28 cellular contexts compared by ENCODE assay signal in genomic region chr17:67557052-67557845, GRCh38.
DNase-seq lines count a peak whose midpoint lies in the region; ATAC-seq and TF ChIP-seq lines count a peak whose summit lies in the region.
"Had no signal": no experiment of that assay in that cellular context is flagged by ENCODE, and none has a peak within 500 bp of the region (broad histone marks: within the 10 kb centered on the region; RNA-seq: fewer than 3 reads in every experiment).

No MANE protein-coding gene starts in this region.

- H3K9me3 Mint-ChIP-seq in CD4-positive, alpha-beta memory T cell, result peaks cover 0 to 13% (median 5%) of the 10 kb centered on the region in 8 donors
- H3K9me3 Mint-ChIP-seq in central memory CD8-positive, alpha-beta T cell, result peaks cover 12% of the 10 kb centered on the region
- peaks cover 4% of the 10 kb centered on the region for H3K9me3 Mint-ChIP-seq in mesothelial cell of epicardium
- peaks cover 3 to 8% of the 10 kb centered on the region in 2 donors for H3K9me3 Mint-ChIP-seq in stimulated activated naive B cell treated with anti-CD40 and anti-IgM and Interleukin-4, amounts not matched to agents 10 μg/mL and 1 μg/mL and 100 μg/mL, for 72 hours
- H3K9me3 Mint-ChIP-seq in activated CD4-positive, alpha-beta memory T cell treated with anti-CD3 and anti-CD28 coated beads, Interleukin-2, amount 10 ng/mL, durations not matched to agents 7 days and 5 days, result no peaks in the 10 kb centered on the region
- H3K9me3 Mint-ChIP-seq: dendritic cell treated with granulocyte-macrophage colony-stimulating factor and Interleukin-4, amounts not matched to agents 40 ng/mL and 50 ng/mL, for 4 days; nephron had no signal

- H3F3A ChIP-seq in GM23248 (ENCODE audit: insufficient read depth), result peaks cover 16% of the 10 kb centered on the region

- WGBS in GM23248 (ENCODE audit: low coverage in 1 of 2, low lambda C conversion rate in 2 of 2, missing lambda C conversion rate in 2 of 2), 2 experiments, result 86 to 88% methylated on average over 11 of the region's 11 CpGs

- H3K4me1 ChIP-seq in CD4-positive, alpha-beta memory T cell (ENCODE audit: insufficient read depth, low read length), result no peaks in the 10 kb centered on the region
- peaks cover 15% of the 10 kb centered on the region for H3K4me1 ChIP-seq in GM23248 (ENCODE audit: insufficient read depth)
- H3K4me1 ChIP-seq: BLaER1, gastrocnemius medialis, left lung, upper lobe of right lung had no signal

- H3K4me3 ChIP-seq in CD4-positive, alpha-beta memory T cell (ENCODE audit: low read length in 2 of 2), result no peak overlapping the region
- no peak overlapping the region for H3K4me3 ChIP-seq in GM23248
- H3K4me3 ChIP-seq: BLaER1, gastrocnemius medialis, left lung, ovary, upper lobe of right lung had no signal

- no peaks in the 10 kb centered on the region for H3K9me3 ChIP-seq in CD4-positive, alpha-beta memory T cell (ENCODE audit: control insufficient read depth in 1 of 2, low read length in 2 of 2)
- H3K9me3 ChIP-seq in GM23248 (ENCODE audit: low read depth), result no peaks in the 10 kb centered on the region
- H3K9me3 ChIP-seq: gastrocnemius medialis, left lung, ovary, upper lobe of right lung had no signal

- no peak overlapping the region for H3K27ac ChIP-seq in CD4-positive, alpha-beta memory T cell (ENCODE audit: low read depth, low read length)
- peak overlapping the region; percentile 83 for H3K27ac ChIP-seq in GM23248
- H3K27ac ChIP-seq: BLaER1, gastrocnemius medialis, left lung, ovary, upper lobe of right lung had no signal

- H3K9ac ChIP-seq in GM23248, result peak overlapping the region; percentile 60; the same call in 1 of the 2 replicates
- H3K9ac ChIP-seq: BLaER1 had no signal

- no peak overlapping the region for H3K4me2 ChIP-seq in GM23248 (ENCODE audit: unreplicated experiment)
- H3K4me2 ChIP-seq: BLaER1 had no signal

- H3K79me2 ChIP-seq in GM23248 (ENCODE audit: insufficient read depth), result no peaks in the 10 kb centered on the region

- intact Hi-C loops in CD4-positive, alpha-beta memory T cell (cut with micrococcal nuclease), result no loop called here

- no peak overlapping the region for H3K4me3 Mint-ChIP-seq in CD4-positive, alpha-beta memory T cell
- no peak overlapping the region for H3K4me3 Mint-ChIP-seq in central memory CD8-positive, alpha-beta T cell
- no peak overlapping the region for H3K4me3 Mint-ChIP-seq in mesothelial cell of epicardium
- no peak overlapping the region for H3K4me3 Mint-ChIP-seq in stimulated activated naive B cell treated with anti-CD40 and anti-IgM and Interleukin-4, amounts not matched to agents 10 μg/mL and 1 μg/mL and 100 μg/mL, for 72 hours
- H3K4me3 Mint-ChIP-seq in activated CD4-positive, alpha-beta memory T cell treated with anti-CD3 and anti-CD28 coated beads, Interleukin-2, amount 10 ng/mL, durations not matched to agents 7 days and 5 days, result no peak overlapping the region
- H3K4me3 Mint-ChIP-seq: activated CD4-positive, alpha-beta memory T cell treated with anti-CD3 and anti-CD28 coated beads for 36 hours; dendritic cell treated with granulocyte-macrophage colony-stimulating factor and Interleukin-4, amounts not matched to agents 40 ng/mL and 50 ng/mL, for 4 days; nephron had no signal

- no peak for TF ChIP-seq CTCF in mesothelial cell of epicardium (IDR thresholded peaks at IDR 0.05; ENCODE audit: unreplicated experiment)

- POLR2A ChIA-PET in CD4-positive, alpha-beta memory T cell (lab: Charles Lee; ENCODE audit: partially characterized antibody), result no interaction called here
- POLR2A ChIA-PET in activated CD4-positive, alpha-beta memory T cell treated with anti-CD3 and anti-CD28 coated beads, Interleukin-2, amount 10 ng/mL, durations not matched to agents 7 days and 5 days (lab: Charles Lee), result no interaction called here

- no peak overlapping the region for H2AFZ ChIP-seq in GM23248

- H3K27me3 ChIP-seq in CD4-positive, alpha-beta memory T cell (ENCODE audit: insufficient read depth, low read length), result no peaks in the 10 kb centered on the region
- no peaks in the 10 kb centered on the region for H3K27me3 ChIP-seq in GM23248 (replicated peaks; ENCODE audit: insufficient read depth)
- H3K27me3 ChIP-seq: BLaER1, gastrocnemius medialis, left lung, ovary, upper lobe of right lung had no signal

- in situ Hi-C loops in GM23248 (cut with MboI), result no loop called here

- DNase-seq in CD4-positive, alpha-beta memory T cell, result no peak
- DNase-seq in GM23248 (no peak), mesothelial cell of epicardium (ENCODE audit: low spot score in 2 of 2, unreplicated experiment in 2 of 2) (no peak), NCI-H526 treated with DMSO at 0.1 percent for 48 hours (lab: John Stamatoyannopoulos, UW) (no peak)
- no peak for DNase-seq in central memory CD8-positive, alpha-beta T cell (ENCODE audit: low spot score in 2 of 2)
- no peak for DNase-seq in stimulated activated naive B cell treated with anti-CD40 and anti-IgM and Interleukin-4, amounts not matched to agents 10 μg/mL and 1 μg/mL and 100 μg/mL, for 72 hours
- DNase-seq in activated CD4-positive, alpha-beta memory T cell treated with anti-CD3 and anti-CD28 coated beads, Interleukin-2, amount 10 ng/mL, durations not matched to agents 7 days and 5 days, result no peak
- DNase-seq: activated CD4-positive, alpha-beta memory T cell treated with anti-CD3 and anti-CD28 coated beads for 36 hours; activated CD4-positive, CD25-positive, alpha-beta regulatory T cell; activated T-cell treated with anti-CD3 and anti-CD28 coated beads, Interleukin-2, amount 50 U/mL, for 1 hour; DMS79 treated with DMSO at 0.1 percent for 48 hours; gastrocnemius medialis; GF-D8; hippocampal formation; KBM-7; left lung; NCI-H1105 treated with DMSO at 0.1 percent for 48 hours; NCI-H2029; NCI-H2227 treated with DMSO at 0.1 percent for 48 hours; NCI-H69; ovary; retina; SW 1271; T1000; upper lobe of right lung had no signal

- no peaks in the 10 kb centered on the region for H3K27me3 Mint-ChIP-seq in CD4-positive, alpha-beta memory T cell
- no peaks in the 10 kb centered on the region for H3K27me3 Mint-ChIP-seq in central memory CD8-positive, alpha-beta T cell
- no peaks in the 10 kb centered on the region for H3K27me3 Mint-ChIP-seq in mesothelial cell of epicardium (ENCODE audit: low read depth)
- no peaks in the 10 kb centered on the region for H3K27me3 Mint-ChIP-seq in stimulated activated naive B cell treated with anti-CD40 and anti-IgM and Interleukin-4, amounts not matched to agents 10 μg/mL and 1 μg/mL and 100 μg/mL, for 72 hours
- no peaks in the 10 kb centered on the region for H3K27me3 Mint-ChIP-seq in activated CD4-positive, alpha-beta memory T cell treated with anti-CD3 and anti-CD28 coated beads, Interleukin-2, amount 10 ng/mL, durations not matched to agents 7 days and 5 days
- H3K27me3 Mint-ChIP-seq: activated CD4-positive, alpha-beta memory T cell treated with anti-CD3 and anti-CD28 coated beads for 36 hours had no signal

- H3K9me2 ChIP-seq in GM23248 (ENCODE audit: insufficient read depth), result no peaks in the 10 kb centered on the region

- H3K4me1 Mint-ChIP-seq in CD4-positive, alpha-beta memory T cell, result peaks cover 2 to 12% (median 7%) of the 10 kb centered on the region in 4 donors
- peaks cover 22% of the 10 kb centered on the region for H3K4me1 Mint-ChIP-seq in central memory CD8-positive, alpha-beta T cell
- H3K4me1 Mint-ChIP-seq in mesothelial cell of epicardium, result peaks cover 19% of the 10 kb centered on the region
- H3K4me1 Mint-ChIP-seq in stimulated activated naive B cell treated with anti-CD40 and anti-IgM and Interleukin-4, amounts not matched to agents 10 μg/mL and 1 μg/mL and 100 μg/mL, for 72 hours, result no peaks in the 10 kb centered on the region
- H3K4me1 Mint-ChIP-seq in activated CD4-positive, alpha-beta memory T cell treated with anti-CD3 and anti-CD28 coated beads, Interleukin-2, amount 10 ng/mL, durations not matched to agents 7 days and 5 days, result no peaks in the 10 kb centered on the region

- H4K20me1 ChIP-seq in GM23248 (ENCODE audit: insufficient read depth), result no peaks in the 10 kb centered on the region
- H4K20me1 ChIP-seq: BLaER1 had no signal

- CTCF ChIA-PET in CD4-positive, alpha-beta memory T cell (lab: Charles Lee; ENCODE audit: partially characterized antibody), result interaction anchor here (1.0 to 1.1 kb wide), 2 partner anchors 56 to 182 kb away, joined by 3 read pairs; no protein-coding TSS in a partner anchor
- CTCF ChIA-PET in activated CD4-positive, alpha-beta memory T cell treated with anti-CD3 and anti-CD28 coated beads, Interleukin-2, amount 10 ng/mL, durations not matched to agents 7 days and 5 days (lab: Charles Lee), result no interaction called here

- H3K27ac Mint-ChIP-seq in CD4-positive, alpha-beta memory T cell, result peak overlapping the region in 4 of 7 donors; percentile 18 to 55 (median 44)
- peak overlapping the region; percentile 37 for H3K27ac Mint-ChIP-seq in central memory CD8-positive, alpha-beta T cell (ENCODE audit: low read depth)
- peak overlapping the region; percentile 83 for H3K27ac Mint-ChIP-seq in mesothelial cell of epicardium
- H3K27ac Mint-ChIP-seq in stimulated activated naive B cell treated with anti-CD40 and anti-IgM and Interleukin-4, amounts not matched to agents 10 μg/mL and 1 μg/mL and 100 μg/mL, for 72 hours, result no peak overlapping the region
- H3K27ac Mint-ChIP-seq in activated CD4-positive, alpha-beta memory T cell treated with anti-CD3 and anti-CD28 coated beads, Interleukin-2, amount 10 ng/mL, durations not matched to agents 7 days and 5 days, result no peak overlapping the region
- H3K27ac Mint-ChIP-seq: activated CD4-positive, alpha-beta memory T cell treated with anti-CD3 and anti-CD28 coated beads for 36 hours; dendritic cell treated with granulocyte-macrophage colony-stimulating factor and Interleukin-4, amounts not matched to agents 40 ng/mL and 50 ng/mL, for 4 days had no signal

- ATAC-seq in central memory CD8-positive, alpha-beta T cell (replicated peaks; ENCODE audit: extremely low read depth, poor library complexity, severe bottlenecking), result no peak
- no peak for ATAC-seq in stimulated activated naive B cell treated with anti-CD40 and anti-IgM and Interleukin-4, amounts not matched to agents 10 μg/mL and 1 μg/mL and 100 μg/mL, for 72 hours (replicated peaks)
- ATAC-seq: gastrocnemius medialis, left lung, upper lobe of right lung had no signal

- peaks cover 4% of the 10 kb centered on the region for H3K36me3 ChIP-seq in CD4-positive, alpha-beta memory T cell (ENCODE audit: insufficient read depth, low read length)
- H3K36me3 ChIP-seq in GM23248 (ENCODE audit: low read depth), result no peaks in the 10 kb centered on the region
- H3K36me3 ChIP-seq: gastrocnemius medialis, left lung, ovary, upper lobe of right lung had no signal

- peaks cover 49 to 50% of the 10 kb centered on the region in 2 donors for H3K36me3 Mint-ChIP-seq in CD4-positive, alpha-beta memory T cell
- H3K36me3 Mint-ChIP-seq in central memory CD8-positive, alpha-beta T cell (ENCODE audit: insufficient read depth), result peaks cover 33% of the 10 kb centered on the region
- peaks cover 4% of the 10 kb centered on the region for H3K36me3 Mint-ChIP-seq in mesothelial cell of epicardium
- H3K36me3 Mint-ChIP-seq in stimulated activated naive B cell treated with anti-CD40 and anti-IgM and Interleukin-4, amounts not matched to agents 10 μg/mL and 1 μg/mL and 100 μg/mL, for 72 hours, result peaks cover 17 to 24% of the 10 kb centered on the region in 2 donors
- peaks cover 6% of the 10 kb centered on the region for H3K36me3 Mint-ChIP-seq in activated CD4-positive, alpha-beta memory T cell treated with anti-CD3 and anti-CD28 coated beads, Interleukin-2, amount 10 ng/mL, durations not matched to agents 7 days and 5 days (ENCODE audit: low read depth)

Comparison
In these comparisons a context has a peak if more than half of its experiments do, and no peak if none do; other contexts are left out.
1. H3K27ac Mint-ChIP-seq: peak in CD4-positive, alpha-beta memory T cell (4 of 7), central memory CD8-positive, alpha-beta T cell (single experiment) and mesothelial cell of epicardium (single experiment); none in stimulated activated naive B cell treated with anti-CD40 and anti-IgM and Interleukin-4, amounts not matched to agents 10 μg/mL and 1 μg/mL and 100 μg/mL, for 72 hours (single experiment) and activated CD4-positive, alpha-beta memory T cell treated with anti-CD3 and anti-CD28 coated beads, Interleukin-2, amount 10 ng/mL, durations not matched to agents 7 days and 5 days (single experiment).